Comparison of ENCODE assay signal across 16 cellular contexts in genomic region chr12:100187857-100188519, GRCh38. TPM values are rescaled to one million over a fixed set of nuclear protein-coding genes. Genes with fewer than 3 reads are reported as not detected.
DNase-seq lines count a peak whose midpoint lies in the region; ATAC-seq and TF ChIP-seq lines count a peak whose summit lies in the region.
"Had no signal": no experiment of that assay in that cellular context is flagged by ENCODE, and none has a peak within 500 bp of the region (broad histone marks: within the 10 kb centered on the region; RNA-seq: fewer than 3 reads in every experiment).

No MANE protein-coding gene starts in this region.

- ATAC-seq in GM18873 (IDR thresholded peaks at IDR 0.05; ENCODE audit: low FRiP score, unreplicated experiment): no peak
- ATAC-seq: CD8-positive, alpha-beta T cell had no signal

- H2AFZ ChIP-seq in neural progenitor cell (replicated peaks): no peak overlapping the region

- H3K27me3 Mint-ChIP-seq in type B pancreatic cell (no peaks in the 10 kb centered on the region), neural progenitor cell (ENCODE audit: insufficient read depth, low read depth) (no peaks in the 10 kb centered on the region)

- H3K4me3 ChIP-seq in esophagus muscularis mucosa (no peak overlapping the region), tibial artery (no peak overlapping the region), neural progenitor cell (no peak overlapping the region)
- H3K4me3 ChIP-seq: BLaER1 had no signal

- TF ChIP-seq CTCF in esophagus muscularis mucosa (IDR thresholded peaks at IDR 0.05): no peak
- no peak for TF ChIP-seq CTCF in type B pancreatic cell (conservative IDR thresholded peaks at IDR 0.05)
- TF ChIP-seq CTCF in tibial artery (IDR thresholded peaks at IDR 0.05): no peak
- no peak for TF ChIP-seq CTCF in neural progenitor cell (IDR thresholded peaks at IDR 0.05)

- no peaks in the 10 kb centered on the region for H3K36me3 ChIP-seq in esophagus muscularis mucosa
- H3K36me3 ChIP-seq in tibial artery: peaks cover 0 to 13% (median 0%) of the 10 kb centered on the region in 3 donors
- no peaks in the 10 kb centered on the region for H3K36me3 ChIP-seq in neural progenitor cell

- H3K9me3 Mint-ChIP-seq in type B pancreatic cell (no peaks in the 10 kb centered on the region), neural progenitor cell (no peaks in the 10 kb centered on the region)
- H3K9me3 Mint-ChIP-seq: CD8-positive, alpha-beta T cell; H9 had no signal

- no peak for TF ChIP-seq POLR2A in esophagus muscularis mucosa (IDR thresholded peaks at IDR 0.05; ENCODE audit: low read depth)

- H3K4me2 ChIP-seq in neural progenitor cell: no peak overlapping the region
- H3K4me2 ChIP-seq: BLaER1 had no signal

- no peak overlapping the region for H3K27ac Mint-ChIP-seq in type B pancreatic cell
- no peak overlapping the region for H3K27ac Mint-ChIP-seq in neural progenitor cell
- H3K27ac Mint-ChIP-seq: CD14-positive monocyte; CD8-positive, alpha-beta T cell; H9 had no signal

- no peak overlapping the region for H3K4me3 Mint-ChIP-seq in type B pancreatic cell
- H3K4me3 Mint-ChIP-seq in neural progenitor cell: no peak overlapping the region
- H3K4me3 Mint-ChIP-seq: CD14-positive monocyte; CD8-positive, alpha-beta T cell; H9 had no signal

- no peaks in the 10 kb centered on the region for H4K20me1 ChIP-seq in neural progenitor cell (ENCODE audit: low read depth)
- H4K20me1 ChIP-seq: BLaER1 had no signal

- peak; percentile 16 for DNase-seq in activated effector memory CD4-positive, alpha-beta T cell treated with anti-CD3 and anti-CD28 coated beads, Interleukin-2, amount 50 U/mL, for 16 hours
- no peak for DNase-seq in activated effector memory CD4-positive, alpha-beta T cell treated with Interleukin-2 at 50 U/mL for 16 hours
- DNase-seq in esophagus muscularis mucosa (ENCODE audit: extremely low spot score) (peak; percentile 55), type B pancreatic cell (ENCODE audit: extremely low spot score, unreplicated experiment) (peak; percentile 40), tibial artery (no peak), neural progenitor cell (ENCODE audit: low spot score) (no peak)
- DNase-seq: 8988T; Calu3; CD8-positive, alpha-beta T cell; DMS79 treated with DMSO at 0.1 percent for 48 hours; GF-D8; H9 had no signal

- H3K79me2 ChIP-seq in neural progenitor cell (ENCODE audit: low read depth): peaks cover 13% of the 10 kb centered on the region

- H3K4me1 ChIP-seq in esophagus muscularis mucosa (peaks cover 2 to 25% (median 22%) of the 10 kb centered on the region in 4 donors), tibial artery (peaks cover 0 to 25% (median 15%) of the 10 kb centered on the region in 4 donors), neural progenitor cell (no peaks in the 10 kb centered on the region)

- no peaks in the 10 kb centered on the region for H3F3A ChIP-seq in neural progenitor cell (ENCODE audit: low read depth)

- WGBS in esophagus muscularis mucosa: 97% methylated on average over 5 of the region's 5 CpGs

- no peak overlapping the region for H3K27ac ChIP-seq in esophagus muscularis mucosa (replicated peaks in 1 of 4)
- no peak overlapping the region for H3K27ac ChIP-seq in tibial artery
- no peak overlapping the region for H3K27ac ChIP-seq in neural progenitor cell
- H3K27ac ChIP-seq: BLaER1, HL-60 had no signal

- H3K36me3 Mint-ChIP-seq in type B pancreatic cell: peaks cover 3% of the 10 kb centered on the region
- H3K36me3 Mint-ChIP-seq in neural progenitor cell: peaks cover 11% of the 10 kb centered on the region
- H3K36me3 Mint-ChIP-seq: CD14-positive monocyte had no signal

- H3K27me3 ChIP-seq in esophagus muscularis mucosa: no peaks in the 10 kb centered on the region
- H3K27me3 ChIP-seq in tibial artery: no peaks in the 10 kb centered on the region
- no peaks in the 10 kb centered on the region for H3K27me3 ChIP-seq in neural progenitor cell
- H3K27me3 ChIP-seq: BLaER1 had no signal

- peaks cover 7% of the 10 kb centered on the region for H3K4me1 Mint-ChIP-seq in type B pancreatic cell (ENCODE audit: unreplicated experiment)
- no peaks in the 10 kb centered on the region for H3K4me1 Mint-ChIP-seq in neural progenitor cell

- intact Hi-C loops in esophagus muscularis mucosa (cut with DNase I): no loop called here
- intact Hi-C loops in tibial artery (cut with DNase I; ENCODE audit: low total_unique reads): no loop called here

- H3K9me3 ChIP-seq in esophagus muscularis mucosa (no peaks in the 10 kb centered on the region), tibial artery (no peaks in the 10 kb centered on the region), neural progenitor cell (ENCODE audit: low read depth) (no peaks in the 10 kb centered on the region)

- no peak for TF ChIP-seq EP300 in esophagus muscularis mucosa (IDR thresholded peaks at IDR 0.05)

- H3K9ac ChIP-seq in neural progenitor cell: no peak overlapping the region
- H3K9ac ChIP-seq: BLaER1 had no signal

RNA-seq across cellular contexts. Expression of gene ACTR6, which starts 12.6 kb away (rescaled TPM):
- total RNA-seq in esophagus muscularis mucosa: 10 to 100 TPM in 3 of 4 donors, 1 to 10 TPM in 1; 9.6 to 14.2 (median 13.3) TPM
- total RNA-seq in type B pancreatic cell (ENCODE audit: low replicate concordance): 24.1 and 32.9 TPM in 2 replicates
- 61.9 and 87.8 TPM in 2 replicates for total RNA-seq in neural progenitor cell (ENCODE audit: low replicate concordance)

RNA-seq across cellular contexts. Expression of gene BLTP3B, which starts 45.3 kb away (rescaled TPM):
- total RNA-seq in esophagus muscularis mucosa (10 to 100 TPM; 37.7 to 49.1 (median 43.2) TPM), type B pancreatic cell (ENCODE audit: low replicate concordance) (12.0 and 19.5 TPM in 2 replicates), neural progenitor cell (ENCODE audit: low replicate concordance) (12.6 and 16.7 TPM in 2 replicates)

Comparison
In these comparisons a context has a peak if more than half of its experiments do, and no peak if none do; other contexts are left out.
1. DNase-seq: peak in activated effector memory CD4-positive, alpha-beta T cell treated with anti-CD3 and anti-CD28 coated beads, Interleukin-2, amount 50 U/mL, for 16 hours (single experiment), esophagus muscularis mucosa (single experiment) and type B pancreatic cell (single experiment); none in activated effector memory CD4-positive, alpha-beta T cell treated with Interleukin-2 at 50 U/mL for 16 hours (single experiment), tibial artery (0 of 2) and neural progenitor cell (single experiment).